In the genomic region with DNA sequence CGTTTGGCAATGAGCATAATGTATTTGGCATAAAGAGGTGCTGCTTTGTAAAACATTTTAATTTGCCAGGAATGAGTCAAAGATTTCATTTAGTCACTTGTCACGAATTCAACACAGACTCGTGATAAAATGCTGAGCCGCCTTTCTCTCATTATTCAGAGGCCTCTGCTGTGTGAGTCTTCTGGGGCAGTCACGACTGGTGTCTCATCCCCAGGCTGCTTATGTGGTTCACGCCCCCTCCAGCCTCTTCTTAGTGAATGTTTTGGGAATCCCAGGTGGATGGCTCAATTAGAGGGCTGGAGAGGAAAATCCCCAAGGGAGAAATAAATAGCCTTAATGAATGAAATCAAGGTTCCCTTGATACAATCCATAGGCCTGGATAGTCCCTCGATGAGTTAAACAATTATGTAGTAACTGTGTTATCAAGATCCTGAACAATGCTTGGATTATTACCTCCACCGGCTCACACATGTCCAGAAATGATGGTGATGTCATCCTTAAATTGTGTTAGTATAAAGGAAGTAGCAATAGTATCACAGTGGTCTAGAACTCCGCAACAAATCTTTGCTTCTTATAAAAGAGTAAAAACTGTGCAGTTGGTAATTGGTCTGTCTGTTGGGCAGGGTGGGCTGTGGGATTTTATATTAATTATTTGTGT, we compare ENCODE assay signal across 1 cellular context.
TF ChIP-seq lines count a peak whose summit lies in the region.

No MANE protein-coding gene starts in this region.

TF ChIP-seq in HepG2, 621 proteins besides CTCF, POLR2A, EP300 and RAD21:
- TF ChIP-seq HHEX (CRISPR knock-in tag; IDR thresholded peaks at IDR 0.05) (no peak), ZC3H13 (CRISPR knock-in tag; IDR thresholded peaks at IDR 0.05) (no peak), ZSCAN20 (CRISPR knock-in tag; IDR thresholded peaks at IDR 0.05; ENCODE audit: borderline replicate concordance) (no peak), ATF7 (IDR thresholded peaks at IDR 0.05) (peak; percentile 85), ATF7 (CRISPR knock-in tag; IDR thresholded peaks at IDR 0.05) (no peak), MIER3 (CRISPR knock-in tag; IDR thresholded peaks at IDR 0.05; ENCODE audit: borderline replicate concordance) (no peak)
- TF ChIP-seq, protein P1, sequence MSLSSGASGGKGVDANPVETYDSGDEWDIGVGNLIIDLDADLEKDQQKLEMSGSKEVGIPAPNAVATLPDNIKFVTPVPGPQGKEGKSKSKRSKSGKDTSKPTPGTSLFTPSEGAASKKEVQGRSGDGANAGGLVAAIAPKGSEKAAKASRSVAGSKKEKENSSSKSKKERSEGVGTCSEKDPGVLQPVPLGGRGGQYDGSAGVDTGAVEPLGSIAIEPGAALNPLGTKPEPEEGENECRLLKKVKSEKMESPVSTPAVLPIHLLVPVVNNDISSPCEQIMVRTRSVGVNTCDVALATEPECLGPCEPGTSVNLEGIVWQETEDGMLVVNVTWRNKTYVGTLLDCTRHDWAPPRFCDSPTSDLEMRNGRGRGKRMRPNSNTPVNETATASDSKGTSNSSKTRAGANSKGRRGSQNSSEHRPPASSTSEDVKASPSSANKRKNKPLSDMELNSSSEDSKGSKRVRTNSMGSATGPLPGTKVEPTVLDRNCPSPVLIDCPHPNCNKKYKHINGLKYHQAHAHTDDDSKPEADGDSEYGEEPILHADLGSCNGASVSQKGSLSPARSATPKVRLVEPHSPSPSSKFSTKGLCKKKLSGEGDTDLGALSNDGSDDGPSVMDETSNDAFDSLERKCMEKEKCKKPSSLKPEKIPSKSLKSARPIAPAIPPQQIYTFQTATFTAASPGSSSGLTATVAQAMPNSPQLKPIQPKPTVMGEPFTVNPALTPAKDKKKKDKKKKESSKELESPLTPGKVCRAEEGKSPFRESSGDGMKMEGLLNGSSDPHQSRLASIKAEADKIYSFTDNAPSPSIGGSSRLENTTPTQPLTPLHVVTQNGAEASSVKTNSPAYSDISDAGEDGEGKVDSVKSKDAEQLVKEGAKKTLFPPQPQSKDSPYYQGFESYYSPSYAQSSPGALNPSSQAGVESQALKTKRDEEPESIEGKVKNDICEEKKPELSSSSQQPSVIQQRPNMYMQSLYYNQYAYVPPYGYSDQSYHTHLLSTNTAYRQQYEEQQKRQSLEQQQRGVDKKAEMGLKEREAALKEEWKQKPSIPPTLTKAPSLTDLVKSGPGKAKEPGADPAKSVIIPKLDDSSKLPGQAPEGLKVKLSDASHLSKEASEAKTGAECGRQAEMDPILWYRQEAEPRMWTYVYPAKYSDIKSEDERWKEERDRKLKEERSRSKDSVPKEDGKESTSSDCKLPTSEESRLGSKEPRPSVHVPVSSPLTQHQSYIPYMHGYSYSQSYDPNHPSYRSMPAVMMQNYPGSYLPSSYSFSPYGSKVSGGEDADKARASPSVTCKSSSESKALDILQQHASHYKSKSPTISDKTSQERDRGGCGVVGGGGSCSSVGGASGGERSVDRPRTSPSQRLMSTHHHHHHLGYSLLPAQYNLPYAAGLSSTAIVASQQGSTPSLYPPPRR (CRISPR knock-in tag; IDR thresholded peaks at IDR 0.05; ENCODE audit: borderline replicate concordance): no peak
- TF ChIP-seq, protein P2, sequence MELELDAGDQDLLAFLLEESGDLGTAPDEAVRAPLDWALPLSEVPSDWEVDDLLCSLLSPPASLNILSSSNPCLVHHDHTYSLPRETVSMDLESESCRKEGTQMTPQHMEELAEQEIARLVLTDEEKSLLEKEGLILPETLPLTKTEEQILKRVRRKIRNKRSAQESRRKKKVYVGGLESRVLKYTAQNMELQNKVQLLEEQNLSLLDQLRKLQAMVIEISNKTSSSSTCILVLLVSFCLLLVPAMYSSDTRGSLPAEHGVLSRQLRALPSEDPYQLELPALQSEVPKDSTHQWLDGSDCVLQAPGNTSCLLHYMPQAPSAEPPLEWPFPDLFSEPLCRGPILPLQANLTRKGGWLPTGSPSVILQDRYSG (CRISPR knock-in tag; IDR thresholded peaks at IDR 0.05): no peak
